8 cellular contexts compared by ENCODE assay signal in the genomic region with DNA sequence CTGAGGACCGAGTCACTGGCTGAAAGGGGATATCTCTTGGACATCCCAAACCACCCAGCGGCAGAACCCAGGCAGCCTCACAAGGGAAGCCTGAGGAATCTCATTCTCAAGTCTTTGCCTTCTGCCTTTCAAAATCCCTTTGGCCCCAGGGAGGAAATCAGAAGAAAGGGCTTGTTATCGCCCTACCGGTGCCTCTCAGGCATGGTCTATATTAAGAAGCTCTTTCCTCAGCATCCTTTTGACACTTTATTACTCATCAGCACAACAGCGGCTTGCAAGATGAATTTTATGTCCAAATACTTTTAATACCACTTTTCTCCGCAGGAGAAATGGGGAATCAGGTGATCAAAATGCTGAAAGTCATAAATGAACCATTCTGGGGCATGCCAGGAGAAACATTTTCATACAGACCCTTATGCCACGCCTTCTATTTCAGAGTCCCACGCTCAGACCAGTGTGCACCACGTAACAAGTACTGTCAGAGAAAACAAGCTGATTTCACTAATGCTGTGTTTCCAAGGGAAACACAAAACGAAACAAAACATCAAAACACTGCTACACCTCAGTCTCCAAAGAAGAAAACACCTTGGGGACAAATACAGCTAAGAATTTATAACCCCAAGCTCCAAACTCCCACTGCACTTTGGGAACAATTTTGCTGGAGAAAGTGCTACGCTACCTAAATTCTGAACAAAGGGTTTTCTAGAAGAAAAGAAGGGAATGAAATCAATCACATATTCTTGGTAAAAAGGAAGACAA. TPM values are rescaled to one million over a fixed set of nuclear protein-coding genes. Genes with fewer than 3 reads are reported as not detected.
DNase-seq lines count a peak whose midpoint lies in the region; ATAC-seq, FAIRE-seq and TF ChIP-seq lines count a peak whose summit lies in the region.

No MANE protein-coding gene starts in this region.

- H3K4me2 ChIP-seq in A549: peak overlapping the region; percentile 22; the same call in 1 of the 3 replicates

- H3K4me3 Mint-ChIP-seq in naive thymus-derived CD4-positive, alpha-beta T cell: peak overlapping the region in 9 of 10 donors; percentile 10 to 71 (median 38)

- H3K27me3 Mint-ChIP-seq in naive thymus-derived CD4-positive, alpha-beta T cell: no peaks in the 10 kb centered on the region

- FAIRE-seq in A549 (lab: Jason Lieb, UNC): no peak

- in situ Hi-C loops in astrocyte of the spinal cord (cut with HindIII; ENCODE audit: low sequenced_read_pairs): no loop called here

- H3K4me1 Mint-ChIP-seq in naive thymus-derived CD4-positive, alpha-beta T cell: peaks cover 47 to 82% (median 71%) of the 10 kb centered on the region in 7 donors

- no peak for TF ChIP-seq RAD21 in A549 (conservative IDR thresholded peaks at IDR 0.05 in 1 of 2, IDR thresholded peaks at IDR 0.05 in 1 of 2)

- H3K4me1 ChIP-seq in A549 (peaks cover 74% of the 10 kb centered on the region), prostate gland (replicated peaks) (no peaks in the 10 kb centered on the region)
- H3K4me1 ChIP-seq in naive thymus-derived CD4-positive, alpha-beta T cell (ENCODE audit: control insufficient read depth in 2 of 2, insufficient read depth in 2 of 2, low read length in 2 of 2): peaks cover 19 to 34% of the 10 kb centered on the region in 2 donors

- TF ChIP-seq EP300 in A549 (IDR thresholded peaks at IDR 0.05): no peak

- H3K9me3 ChIP-seq in A549 (no peaks in the 10 kb centered on the region), prostate gland (no peaks in the 10 kb centered on the region)
- no peaks in the 10 kb centered on the region for H3K9me3 ChIP-seq in naive thymus-derived CD4-positive, alpha-beta T cell (ENCODE audit: control insufficient read depth in 2 of 3, low read length in 3 of 3)

- intact Hi-C loops in naive thymus-derived CD4-positive, alpha-beta T cell (cut with micrococcal nuclease): loop anchor here (1.0 to 5.0 kb wide), 4 partner anchors 18 to 43 kb away; no protein-coding TSS in a partner anchor
- intact Hi-C loops in prostate gland (cut with DNase I): loop anchor here (5.0 kb wide), 1 partner anchor 33 kb away; no protein-coding TSS in a partner anchor

- H3K4me3 ChIP-seq in A549 (no peak overlapping the region), astrocyte of the spinal cord (ENCODE audit: low read depth, low read length) (no peak overlapping the region), prostate gland (no peak overlapping the region)
- no peak overlapping the region for H3K4me3 ChIP-seq in naive thymus-derived CD4-positive, alpha-beta T cell (ENCODE audit: low read length)

- no peaks in the 10 kb centered on the region for H3K9me3 Mint-ChIP-seq in naive thymus-derived CD4-positive, alpha-beta T cell

- CTCF ChIA-PET in A549 (lab: Yijun Ruan, JAX): interaction anchor here (0.6 to 7.3 kb wide), 11 partner anchors 12 to 354 kb away, joined by 3 to 53 read pairs (median 4); partner anchors contain the start of gene RAPGEF1
- CTCF ChIA-PET in naive thymus-derived CD4-positive, alpha-beta T cell (lab: Charles Lee): interaction anchor here (1.0 kb wide), 1 partner anchor 33 kb away, joined by 3 read pairs; no protein-coding TSS in a partner anchor

- POLR2A ChIA-PET in A549 (lab: Yijun Ruan, JAX): no interaction called here
- POLR2A ChIA-PET in naive thymus-derived CD4-positive, alpha-beta T cell (lab: Charles Lee): interaction anchor here (1.1 to 2.7 kb wide), 2 partner anchors 19 to 47 kb away, joined by 4 to 8 read pairs; no protein-coding TSS in a partner anchor

- no peak for DNase-seq in A549 (ENCODE audit: low read depth in 1 of 2, low spot score in 1 of 2)
- DNase-seq in astrocyte of the spinal cord (ENCODE audit: low read depth, low spot score): peak; percentile 50
- DNase-seq in naive thymus-derived CD4-positive, alpha-beta T cell: peak in 7 of 9 donors; percentile 15 to 52 (median 34)
- no peak for DNase-seq in NCI-H345 treated with DMSO at 0.1 percent for 48 hours (lab: John Stamatoyannopoulos, UW; ENCODE audit: unreplicated experiment)
- no peak for DNase-seq in prostate gland (ENCODE audit: low spot score)
- DNase-seq in HT-29 (ENCODE audit: low spot score): no peak

- H3K36me3 ChIP-seq in naive thymus-derived CD4-positive, alpha-beta T cell (ENCODE audit: control insufficient read depth in 2 of 3, insufficient read depth in 3 of 3, low read length in 3 of 3): no peaks in the 10 kb centered on the region
- H3K36me3 ChIP-seq in prostate gland: no peaks in the 10 kb centered on the region

- TF ChIP-seq POLR2A in A549 (IDR thresholded peaks at IDR 0.05; ENCODE audit: low read length) (no peak), prostate gland (IDR thresholded peaks at IDR 0.05) (no peak)

- H3K27ac ChIP-seq in A549 (peak overlapping the region in 1 of 2 experiments; percentile 84; a peak in 4 of 6 replicates), prostate gland (peak overlapping the region in 1 of 2 donors; percentile 36)
- H3K27ac ChIP-seq in naive thymus-derived CD4-positive, alpha-beta T cell (ENCODE audit: low read depth, low read length): peak overlapping the region; percentile 42

- TF ChIP-seq CTCF in A549 (IDR thresholded peaks at IDR 0.05) (no peak), astrocyte of the spinal cord (IDR thresholded peaks at IDR 0.05; ENCODE audit: low read depth, low read length) (no peak), prostate gland (IDR thresholded peaks at IDR 0.05) (no peak)

- 76% methylated on average over 11 of the region's 11 CpGs for WGBS in A549 (ENCODE audit: missing lambda C conversion rate)
- 63% methylated on average over 11 of the region's 11 CpGs for WGBS in prostate gland

- ATAC-seq in A549 (no peak), GM18907 (IDR thresholded peaks at IDR 0.05; ENCODE audit: unreplicated experiment) (peak; percentile 48), HG03571 (IDR thresholded peaks at IDR 0.05; ENCODE audit: unreplicated experiment) (peak; percentile 54)
- peak; percentile 88 for ATAC-seq in naive thymus-derived CD4-positive, alpha-beta T cell

- peak overlapping the region; percentile 51 to 99 (median 81) for H3K27ac Mint-ChIP-seq in naive thymus-derived CD4-positive, alpha-beta T cell

- H3K36me3 Mint-ChIP-seq in naive thymus-derived CD4-positive, alpha-beta T cell: peaks cover 0 to 16% (median 5%) of the 10 kb centered on the region in 5 donors

- H3K27me3 ChIP-seq in naive thymus-derived CD4-positive, alpha-beta T cell (ENCODE audit: control insufficient read depth in 2 of 2, insufficient read depth in 2 of 2, low read length in 2 of 2): no peaks in the 10 kb centered on the region
- H3K27me3 ChIP-seq in prostate gland (replicated peaks; ENCODE audit: insufficient read depth): no peaks in the 10 kb centered on the region

TF ChIP-seq in A549, 52 proteins besides CTCF, POLR2A, EP300 and RAD21 (continues in another document):
- TF ChIP-seq CHD2 (IDR thresholded peaks at IDR 0.05; ENCODE audit: low read length, partially characterized antibody) (no peak), KDM5A (IDR thresholded peaks at IDR 0.05) (no peak), ZFP36 (IDR thresholded peaks at IDR 0.05; ENCODE audit: borderline replicate concordance, partially characterized antibody) (no peak), ESRRA (IDR thresholded peaks at IDR 0.05; ENCODE audit: borderline replicate concordance, low read length) (no peak), RNF2 (IDR thresholded peaks at IDR 0.05; ENCODE audit: borderline replicate concordance, low read depth) (no peak), NFE2L2 (conservative IDR thresholded peaks at IDR 0.05; ENCODE audit: low read length) (no peak), PBX3 (IDR thresholded peaks at IDR 0.05) (no peak), RFX5 (IDR thresholded peaks at IDR 0.05) (no peak), REST (IDR thresholded peaks at IDR 0.05) (no peak)

RNA-seq across cellular contexts. Expression of gene RAPGEF1, which starts 30.0 kb away (rescaled TPM):
- polyA plus RNA-seq in A549 (2011; rRNA removed): 27.7 and 32.5 TPM in 2 replicates
- polyA plus RNA-seq in A549 (2012; cell fraction: cytosol; rRNA removed): 21.8 and 26.8 TPM in 2 replicates
- 38.6 and 40.1 TPM in 2 replicates for polyA plus RNA-seq in A549 (2012; cell fraction: nucleus; rRNA removed)
- 20.6 to 21.7 TPM (median 21.6 TPM) in 3 replicates for polyA plus RNA-seq in A549 (2017; fragmentation: RNase III; extraction: RNeasy Plus Mini Kit Qiagen cat#74134 plus additional on column Dnase treatment)
- 31.3 and 33.3 TPM in 2 replicates for polyA minus RNA-seq in A549 (2011; rRNA and poly(A)+ RNA removed)
- 100 to 1,000 TPM in 2 of 5 experiments, 10 to 100 TPM in 3; 81.1 to 181 (median 85.8) TPM for total RNA-seq in naive thymus-derived CD4-positive, alpha-beta T cell
- polyA plus RNA-seq in naive thymus-derived CD4-positive, alpha-beta T cell: 1 to 10 TPM; 1.2 to 4.7 TPM
- total RNA-seq in prostate gland: 10 to 100 TPM; 28.6 to 63.8 TPM
- total RNA-seq in HT-29 (2014; rRNA removed; shearing (Covaris generic)): 15.7 and 15.8 TPM in 2 replicates

Comparison
In these comparisons a context has a peak if more than half of its experiments do, and no peak if none do; other contexts are left out.
1. ATAC-seq: peak in GM18907 (single experiment), HG03571 (single experiment) and naive thymus-derived CD4-positive, alpha-beta T cell (single experiment); none in A549 (0 of 2).
2. DNase-seq: peak in astrocyte of the spinal cord (single experiment) and naive thymus-derived CD4-positive, alpha-beta T cell (7 of 9); none in A549 (0 of 2), NCI-H345 treated with DMSO at 0.1 percent for 48 hours (single experiment), prostate gland (single experiment) and HT-29 (single experiment).